1 cellular context compared by ENCODE assay signal in the genomic region with DNA sequence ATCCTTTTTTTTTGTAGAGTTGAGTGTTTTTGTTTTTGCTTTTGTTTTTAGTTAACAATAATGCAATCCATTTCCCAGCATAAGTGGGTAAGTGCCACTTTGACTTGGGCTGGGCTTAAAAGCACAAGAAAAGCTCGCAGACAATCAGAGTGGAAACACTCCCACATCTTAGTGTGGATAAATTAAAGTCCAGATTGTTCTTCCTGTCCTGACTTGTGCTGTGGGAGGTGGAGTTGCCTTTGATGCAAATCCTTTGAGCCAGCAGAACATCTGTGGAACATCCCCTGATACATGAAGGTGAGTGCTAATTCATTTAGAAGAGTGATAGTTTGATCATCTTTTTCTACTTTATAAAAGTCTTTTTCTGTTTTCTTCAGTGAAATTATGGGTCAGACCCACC.
TF ChIP-seq lines count a peak whose summit lies in the region.

No MANE protein-coding gene starts in this region.

TF ChIP-seq in GM23338, 12 proteins besides CTCF, POLR2A, EP300 and RAD21 (continued from another document):
- TF ChIP-seq, protein P1, sequence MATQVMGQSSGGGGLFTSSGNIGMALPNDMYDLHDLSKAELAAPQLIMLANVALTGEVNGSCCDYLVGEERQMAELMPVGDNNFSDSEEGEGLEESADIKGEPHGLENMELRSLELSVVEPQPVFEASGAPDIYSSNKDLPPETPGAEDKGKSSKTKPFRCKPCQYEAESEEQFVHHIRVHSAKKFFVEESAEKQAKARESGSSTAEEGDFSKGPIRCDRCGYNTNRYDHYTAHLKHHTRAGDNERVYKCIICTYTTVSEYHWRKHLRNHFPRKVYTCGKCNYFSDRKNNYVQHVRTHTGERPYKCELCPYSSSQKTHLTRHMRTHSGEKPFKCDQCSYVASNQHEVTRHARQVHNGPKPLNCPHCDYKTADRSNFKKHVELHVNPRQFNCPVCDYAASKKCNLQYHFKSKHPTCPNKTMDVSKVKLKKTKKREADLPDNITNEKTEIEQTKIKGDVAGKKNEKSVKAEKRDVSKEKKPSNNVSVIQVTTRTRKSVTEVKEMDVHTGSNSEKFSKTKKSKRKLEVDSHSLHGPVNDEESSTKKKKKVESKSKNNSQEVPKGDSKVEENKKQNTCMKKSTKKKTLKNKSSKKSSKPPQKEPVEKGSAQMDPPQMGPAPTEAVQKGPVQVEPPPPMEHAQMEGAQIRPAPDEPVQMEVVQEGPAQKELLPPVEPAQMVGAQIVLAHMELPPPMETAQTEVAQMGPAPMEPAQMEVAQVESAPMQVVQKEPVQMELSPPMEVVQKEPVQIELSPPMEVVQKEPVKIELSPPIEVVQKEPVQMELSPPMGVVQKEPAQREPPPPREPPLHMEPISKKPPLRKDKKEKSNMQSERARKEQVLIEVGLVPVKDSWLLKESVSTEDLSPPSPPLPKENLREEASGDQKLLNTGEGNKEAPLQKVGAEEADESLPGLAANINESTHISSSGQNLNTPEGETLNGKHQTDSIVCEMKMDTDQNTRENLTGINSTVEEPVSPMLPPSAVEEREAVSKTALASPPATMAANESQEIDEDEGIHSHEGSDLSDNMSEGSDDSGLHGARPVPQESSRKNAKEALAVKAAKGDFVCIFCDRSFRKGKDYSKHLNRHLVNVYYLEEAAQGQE (IDR thresholded peaks at IDR 0.05; ENCODE audit: unreplicated experiment): no peak
- no peak for TF ChIP-seq EZH2 (IDR thresholded peaks at IDR 0.05; ENCODE audit: low read depth, unreplicated experiment)
- TF ChIP-seq POLR2AphosphoS5 (IDR thresholded peaks at IDR 0.05; ENCODE audit: low read depth): no peak
- TF ChIP-seq ZNF331 (CRISPR knock-in tag; IDR thresholded peaks at IDR 0.05; ENCODE audit: low read depth): no peak
- TF ChIP-seq, protein P2, sequence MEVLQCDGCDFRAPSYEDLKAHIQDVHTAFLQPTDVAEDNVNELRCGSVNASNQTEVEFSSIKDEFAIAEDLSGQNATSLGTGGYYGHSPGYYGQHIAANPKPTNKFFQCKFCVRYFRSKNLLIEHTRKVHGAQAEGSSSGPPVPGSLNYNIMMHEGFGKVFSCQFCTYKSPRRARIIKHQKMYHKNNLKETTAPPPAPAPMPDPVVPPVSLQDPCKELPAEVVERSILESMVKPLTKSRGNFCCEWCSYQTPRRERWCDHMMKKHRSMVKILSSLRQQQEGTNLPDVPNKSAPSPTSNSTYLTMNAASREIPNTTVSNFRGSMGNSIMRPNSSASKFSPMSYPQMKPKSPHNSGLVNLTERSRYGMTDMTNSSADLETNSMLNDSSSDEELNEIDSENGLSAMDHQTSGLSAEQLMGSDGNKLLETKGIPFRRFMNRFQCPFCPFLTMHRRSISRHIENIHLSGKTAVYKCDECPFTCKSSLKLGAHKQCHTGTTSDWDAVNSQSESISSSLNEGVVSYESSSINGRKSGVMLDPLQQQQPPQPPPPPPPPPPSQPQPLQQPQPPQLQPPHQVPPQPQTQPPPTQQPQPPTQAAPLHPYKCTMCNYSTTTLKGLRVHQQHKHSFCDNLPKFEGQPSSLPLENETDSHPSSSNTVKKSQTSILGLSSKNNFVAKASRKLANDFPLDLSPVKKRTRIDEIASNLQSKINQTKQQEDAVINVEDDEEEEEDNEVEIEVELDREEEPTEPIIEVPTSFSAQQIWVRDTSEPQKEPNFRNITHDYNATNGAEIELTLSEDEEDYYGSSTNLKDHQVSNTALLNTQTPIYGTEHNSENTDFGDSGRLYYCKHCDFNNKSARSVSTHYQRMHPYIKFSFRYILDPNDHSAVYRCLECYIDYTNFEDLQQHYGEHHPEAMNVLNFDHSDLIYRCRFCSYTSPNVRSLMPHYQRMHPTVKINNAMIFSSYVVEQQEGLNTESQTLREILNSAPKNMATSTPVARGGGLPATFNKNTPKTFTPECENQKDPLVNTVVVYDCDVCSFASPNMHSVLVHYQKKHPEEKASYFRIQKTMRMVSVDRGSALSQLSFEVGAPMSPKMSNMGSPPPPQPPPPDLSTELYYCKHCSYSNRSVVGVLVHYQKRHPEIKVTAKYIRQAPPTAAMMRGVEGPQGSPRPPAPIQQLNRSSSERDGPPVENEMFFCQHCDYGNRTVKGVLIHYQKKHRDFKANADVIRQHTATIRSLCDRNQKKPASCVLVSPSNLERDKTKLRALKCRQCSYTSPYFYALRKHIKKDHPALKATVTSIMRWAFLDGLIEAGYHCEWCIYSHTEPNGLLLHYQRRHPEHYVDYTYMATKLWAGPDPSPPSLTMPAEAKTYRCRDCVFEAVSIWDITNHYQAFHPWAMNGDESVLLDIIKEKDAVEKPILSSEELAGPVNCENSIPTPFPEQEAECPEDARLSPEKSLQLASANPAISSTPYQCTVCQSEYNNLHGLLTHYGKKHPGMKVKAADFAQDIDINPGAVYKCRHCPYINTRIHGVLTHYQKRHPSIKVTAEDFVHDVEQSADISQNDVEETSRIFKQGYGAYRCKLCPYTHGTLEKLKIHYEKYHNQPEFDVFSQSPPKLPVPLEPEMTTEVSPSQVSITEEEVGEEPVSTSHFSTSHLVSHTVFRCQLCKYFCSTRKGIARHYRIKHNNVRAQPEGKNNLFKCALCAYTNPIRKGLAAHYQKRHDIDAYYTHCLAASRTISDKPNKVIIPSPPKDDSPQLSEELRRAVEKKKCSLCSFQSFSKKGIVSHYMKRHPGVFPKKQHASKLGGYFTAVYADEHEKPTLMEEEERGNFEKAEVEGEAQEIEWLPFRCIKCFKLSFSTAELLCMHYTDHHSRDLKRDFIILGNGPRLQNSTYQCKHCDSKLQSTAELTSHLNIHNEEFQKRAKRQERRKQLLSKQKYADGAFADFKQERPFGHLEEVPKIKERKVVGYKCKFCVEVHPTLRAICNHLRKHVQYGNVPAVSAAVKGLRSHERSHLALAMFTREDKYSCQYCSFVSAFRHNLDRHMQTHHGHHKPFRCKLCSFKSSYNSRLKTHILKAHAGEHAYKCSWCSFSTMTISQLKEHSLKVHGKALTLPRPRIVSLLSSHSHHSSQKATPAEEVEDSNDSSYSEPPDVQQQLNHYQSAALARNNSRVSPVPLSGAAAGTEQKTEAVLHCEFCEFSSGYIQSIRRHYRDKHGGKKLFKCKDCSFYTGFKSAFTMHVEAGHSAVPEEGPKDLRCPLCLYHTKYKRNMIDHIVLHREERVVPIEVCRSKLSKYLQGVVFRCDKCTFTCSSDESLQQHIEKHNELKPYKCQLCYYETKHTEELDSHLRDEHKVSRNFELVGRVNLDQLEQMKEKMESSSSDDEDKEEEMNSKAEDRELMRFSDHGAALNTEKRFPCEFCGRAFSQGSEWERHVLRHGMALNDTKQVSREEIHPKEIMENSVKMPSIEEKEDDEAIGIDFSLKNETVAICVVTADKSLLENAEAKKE (CRISPR knock-in tag; IDR thresholded peaks at IDR 0.05): no peak
- no peak for TF ChIP-seq EZH2phosphoT487 (IDR thresholded peaks at IDR 0.05; ENCODE audit: unreplicated experiment)
